Comparison of ENCODE assay signal across 22 cellular contexts in the genomic region with DNA sequence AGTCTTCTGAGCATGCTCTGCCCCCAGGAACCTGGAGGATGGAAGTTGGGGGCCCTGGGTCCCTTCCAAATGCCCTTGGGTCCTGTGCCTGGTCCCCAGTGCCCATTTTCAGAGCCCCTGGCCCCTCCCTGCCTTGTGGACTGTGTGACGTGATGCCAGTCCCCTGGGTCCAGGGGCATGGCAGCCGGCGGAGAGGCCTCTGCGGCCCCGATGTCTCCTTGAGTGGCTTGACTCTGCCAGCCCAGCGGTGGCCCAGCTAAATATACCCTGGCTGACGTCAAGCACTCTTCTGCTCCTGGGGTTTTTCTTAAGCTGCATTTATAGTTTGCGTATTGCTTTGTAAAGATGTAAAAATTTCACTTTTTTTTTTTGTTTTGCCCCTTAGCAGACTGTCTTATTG. TPM values are rescaled to one million over a fixed set of nuclear protein-coding genes. Genes with fewer than 3 reads are reported as not detected.
A peak's percentile ranks its signal among the peaks of the same experiment; 100 is the strongest.
DNase-seq lines count a peak whose midpoint lies in the region; TF ChIP-seq lines count a peak whose summit lies in the region.
"Had no signal": no experiment of that assay in that cellular context is flagged by ENCODE, and none has a peak within 500 bp of the region (broad histone marks: within the 10 kb centered on the region; RNA-seq: fewer than 3 reads in every experiment).

No MANE protein-coding gene starts in this region.

- H3K4me3 ChIP-seq in SK-N-MC (peak overlapping the region; percentile 58; the same call in 1 of the 2 replicates), right atrium auricular region (no peak overlapping the region), sigmoid colon (no peak overlapping the region), esophagus squamous epithelium (no peak overlapping the region), mesenchymal stem cell (ENCODE audit: insufficient read depth in 1 of 2, low read depth in 1 of 2, low read length in 2 of 2) (no peak overlapping the region)
- H3K4me3 ChIP-seq: suprapubic skin, vagina had no signal

- no peak overlapping the region for H3K9ac ChIP-seq in H9 (ENCODE audit: extremely low read depth, insufficient read length, low read length)
- H3K9ac ChIP-seq in SK-N-MC (ENCODE audit: insufficient read length) = peak overlapping the region; percentile 43
- H3K9ac ChIP-seq in mesenchymal stem cell (ENCODE audit: low read length) = no peak overlapping the region
- H3K9ac ChIP-seq: parathyroid adenoma had no signal

- no peak for DNase-seq in H9
- no peak for DNase-seq in SK-N-MC (ENCODE audit: low read depth, low spot score)
- DNase-seq in right atrium auricular region (ENCODE audit: low spot score) = no peak
- peak; percentile 84 for DNase-seq in sigmoid colon
- no peak for DNase-seq in AG08395 (ENCODE audit: low spot score)
- no peak for DNase-seq in esophagus squamous epithelium (lab: John Stamatoyannopoulos, UW)
- DNase-seq in mesenchymal stem cell = no peak
- DNase-seq: activated CD4-positive, alpha-beta memory T cell treated with anti-CD3 and anti-CD28 coated beads for 36 hours; activated gamma-delta T cell treated with Interleukin-2 at 50 U/mL for 16 hours; brain microvascular endothelial cell; cortex of kidney; GDM1; naive thymus-derived CD8-positive, alpha-beta T cell; NCI-H2081; NCI-H526 had no signal

- H3K9me3 Mint-ChIP-seq in H9 = peaks cover 0 to 5% of the 10 kb centered on the region in 2 experiments; a peak in 1 of 5 replicates
- H3K9me3 Mint-ChIP-seq: activated CD4-positive, alpha-beta memory T cell treated with anti-CD3 and anti-CD28 coated beads for 36 hours; endodermal cell; naive thymus-derived CD8-positive, alpha-beta T cell had no signal

- no peaks in the 10 kb centered on the region for H3K27me3 ChIP-seq in H9 (ENCODE audit: insufficient read depth, low read length)
- no peaks in the 10 kb centered on the region for H3K27me3 ChIP-seq in right atrium auricular region
- no peaks in the 10 kb centered on the region for H3K27me3 ChIP-seq in sigmoid colon
- H3K27me3 ChIP-seq in esophagus squamous epithelium = peaks cover 0 to 13% (median 0%) of the 10 kb centered on the region in 4 donors
- H3K27me3 ChIP-seq in mesenchymal stem cell (ENCODE audit: control insufficient read depth in 1 of 2, insufficient read depth in 1 of 2, low read length in 2 of 2) = peaks cover 0 to 7% of the 10 kb centered on the region in 2 experiments
- H3K27me3 ChIP-seq: brain microvascular endothelial cell, vagina had no signal

- no peak overlapping the region for H3K56ac ChIP-seq in H9 (ENCODE audit: insufficient read length, low read depth, low read length)

- no peaks in the 10 kb centered on the region; the same call in 1 of the 2 replicates for H3K27me3 Mint-ChIP-seq in H9 (ENCODE audit: low read depth)
- H3K27me3 Mint-ChIP-seq: activated CD4-positive, alpha-beta memory T cell treated with anti-CD3 and anti-CD28 coated beads for 36 hours had no signal

- no peak overlapping the region for H3K4me3 Mint-ChIP-seq in H9
- H3K4me3 Mint-ChIP-seq: activated CD4-positive, alpha-beta memory T cell treated with anti-CD3 and anti-CD28 coated beads for 36 hours; endodermal cell; naive thymus-derived CD8-positive, alpha-beta T cell had no signal

- no peaks in the 10 kb centered on the region for H3K9me3 ChIP-seq in H9 (ENCODE audit: control insufficient read depth, low read depth, low read length)
- no peaks in the 10 kb centered on the region for H3K9me3 ChIP-seq in SK-N-MC (ENCODE audit: low read depth, low read length)
- H3K9me3 ChIP-seq in right atrium auricular region = no peaks in the 10 kb centered on the region
- no peaks in the 10 kb centered on the region for H3K9me3 ChIP-seq in sigmoid colon
- H3K9me3 ChIP-seq in esophagus squamous epithelium = no peaks in the 10 kb centered on the region
- no peaks in the 10 kb centered on the region for H3K9me3 ChIP-seq in mesenchymal stem cell (ENCODE audit: control insufficient read depth, low read length)
- H3K9me3 ChIP-seq: suprapubic skin, vagina had no signal

- H3K4ac ChIP-seq in H9 (ENCODE audit: low read depth, low read length) (peak overlapping the region; percentile 19), mesenchymal stem cell (ENCODE audit: low read depth in 1 of 2, low read length in 2 of 2) (no peak overlapping the region)

- H2BK20ac ChIP-seq in H9 (ENCODE audit: low read depth, low read length, poor library complexity, severe bottlenecking) = no peak overlapping the region

- TF ChIP-seq POLR2A in sigmoid colon (IDR thresholded peaks at IDR 0.05) (no peak), esophagus squamous epithelium (IDR thresholded peaks at IDR 0.05) (no peak)

- H3K36me3 ChIP-seq in SK-N-MC (ENCODE audit: insufficient read depth, low read length) (no peaks in the 10 kb centered on the region), right atrium auricular region (peaks cover 11% of the 10 kb centered on the region), sigmoid colon (no peaks in the 10 kb centered on the region), esophagus squamous epithelium (peaks cover 0 to 6% (median 0%) of the 10 kb centered on the region in 3 donors), mesenchymal stem cell (ENCODE audit: control insufficient read depth in 1 of 2, insufficient read depth in 2 of 2, low read depth in 1 of 2, low read length in 2 of 2) (peaks cover 3 to 8% of the 10 kb centered on the region in 2 experiments)
- H3K36me3 ChIP-seq: brain microvascular endothelial cell, vagina had no signal

- H2BK15ac ChIP-seq in H9 (ENCODE audit: low read depth, low read length) (no peak overlapping the region), mesenchymal stem cell (ENCODE audit: low read depth, poor library complexity, severe bottlenecking) (no peak overlapping the region)

- H4K5ac ChIP-seq in H9 (ENCODE audit: insufficient read length, low read depth, low read length) = no peak overlapping the region

- peaks cover 59 to 63% of the 10 kb centered on the region in 2 experiments for H3K4me1 Mint-ChIP-seq in H9

- H2AK5ac ChIP-seq in H9 (ENCODE audit: insufficient read length, low read length) (no peak overlapping the region), mesenchymal stem cell (ENCODE audit: low read length, severe bottlenecking) (no peak overlapping the region)

- intact Hi-C loops in sigmoid colon (cut with DNase I) = loop anchor here (5.0 to 10.0 kb wide), 4 partner anchors 127 to 212 kb away; no protein-coding TSS in a partner anchor
- intact Hi-C loops in esophagus squamous epithelium (cut with DNase I) = no loop called here

- H3K27ac Mint-ChIP-seq in H9 = peak overlapping the region; percentile 98 to 99 (median 99); a peak in 4 of 7 replicates
- H3K27ac Mint-ChIP-seq: activated CD4-positive, alpha-beta memory T cell treated with anti-CD3 and anti-CD28 coated beads for 36 hours had no signal

- H2AFZ ChIP-seq in H9 (ENCODE audit: low read length) = no peak overlapping the region
- H2AFZ ChIP-seq in mesenchymal stem cell (ENCODE audit: low read depth, low read length) = no peak overlapping the region
- H2AFZ ChIP-seq: parathyroid adenoma had no signal

- H3K23ac ChIP-seq in H9 (ENCODE audit: insufficient read length, low read depth, low read length) (no peak overlapping the region), mesenchymal stem cell (ENCODE audit: low read length in 2 of 2) (no peak overlapping the region)

- TF ChIP-seq CTCF in H9 (conservative IDR thresholded peaks at IDR 0.05) (no peak), right atrium auricular region (IDR thresholded peaks at IDR 0.05) (no peak), sigmoid colon (IDR thresholded peaks at IDR 0.05) (no peak), esophagus squamous epithelium (IDR thresholded peaks at IDR 0.05) (no peak)

- H4K20me1 ChIP-seq in H9 (ENCODE audit: control insufficient read depth, insufficient read depth, insufficient read length) = no peaks in the 10 kb centered on the region

- no peak overlapping the region for H3K18ac ChIP-seq in H9 (ENCODE audit: insufficient read length, low read depth, low read length)
- no peak overlapping the region for H3K18ac ChIP-seq in mesenchymal stem cell (ENCODE audit: low read depth in 1 of 2, low read length in 2 of 2)

- H3K27ac ChIP-seq in H9 (ENCODE audit: insufficient read length, low read depth, low read length) (no peak overlapping the region), SK-N-MC (peak overlapping the region; percentile 97), right atrium auricular region (peak overlapping the region; percentile 66 to 70), sigmoid colon (peak overlapping the region in 3 of 4 donors; percentile 67 to 83 (median 82)), esophagus squamous epithelium (peak overlapping the region in 1 of 4 donors; percentile 25), mesenchymal stem cell (ENCODE audit: low read length, poor library complexity, severe bottlenecking) (no peak overlapping the region)
- H3K27ac ChIP-seq: brain microvascular endothelial cell, parathyroid adenoma, RWPE1, suprapubic skin, vagina had no signal

- H3K36me3 Mint-ChIP-seq in H9 (ENCODE audit: insufficient read depth in 1 of 3, low read depth in 3 of 3) = peaks cover 0 to 3% (median 0%) of the 10 kb centered on the region in 3 experiments; a peak in 1 of 7 replicates
- H3K36me3 Mint-ChIP-seq: naive thymus-derived CD8-positive, alpha-beta T cell had no signal

- H2BK120ac ChIP-seq in H9 (ENCODE audit: low read depth, low read length, poor library complexity, severe bottlenecking) (no peak overlapping the region), mesenchymal stem cell (ENCODE audit: low read depth, low read length) (no peak overlapping the region)

- H3K79me2 ChIP-seq in H9 (ENCODE audit: insufficient read depth, low read length) = no peaks in the 10 kb centered on the region
- H3K79me2 ChIP-seq: parathyroid adenoma had no signal

- H3K4me2 ChIP-seq in H9 (ENCODE audit: insufficient read depth, insufficient read length, low read length) = no peak overlapping the region
- H3K4me2 ChIP-seq in mesenchymal stem cell (ENCODE audit: low read length, poor library complexity, severe bottlenecking) = no peak overlapping the region

- H4K8ac ChIP-seq in H9 (replicated peaks; ENCODE audit: insufficient read length, low read depth, low read length) (peak overlapping the region; percentile 99), mesenchymal stem cell (ENCODE audit: low read length) (no peak overlapping the region)

- H2BK12ac ChIP-seq in H9 (ENCODE audit: insufficient read length, low read depth, low read length) (no peak overlapping the region), mesenchymal stem cell (ENCODE audit: low read length in 2 of 2) (no peak overlapping the region)

- peak overlapping the region; percentile 43 for H4K91ac ChIP-seq in H9 (ENCODE audit: insufficient read length, low read depth, low read length)
- no peak overlapping the region for H4K91ac ChIP-seq in mesenchymal stem cell (ENCODE audit: low read length)

- peak; percentile 30 to 65 (median 50) for TF ChIP-seq EP300 in sigmoid colon (IDR thresholded peaks at IDR 0.05)

- H3K23me2 ChIP-seq in H9 (ENCODE audit: insufficient read length, low read depth, low read length, poor library complexity, severe bottlenecking) = no peaks in the 10 kb centered on the region

- 0 out of 2 replicates have a peak overlapping the region, but pooled peaks have one; percentile 20 for H3K14ac ChIP-seq in H9 (ENCODE audit: insufficient read depth, low read length)
- no peak overlapping the region for H3K14ac ChIP-seq in mesenchymal stem cell (ENCODE audit: low read length in 2 of 2)

- WGBS in H9 (ENCODE audit: extremely low coverage, insufficient read length, low lambda C conversion rate) = no CpG with 5 or more reads among the region's 8 CpGs
- 75 to 84% methylated on average over 8 of the region's 8 CpGs for WGBS in sigmoid colon, 2 donors
- WGBS in esophagus squamous epithelium, 2 donors = 63 to 83% methylated on average over 3 to 6 of the region's 8 CpGs
- WGBS in mesenchymal stem cell = 88% methylated on average over 8 of the region's 8 CpGs

- H2BK5ac ChIP-seq in H9 (ENCODE audit: insufficient read length, low read length) = no peak overlapping the region
- H2BK5ac ChIP-seq in mesenchymal stem cell (ENCODE audit: low read depth, low read length, poor library complexity, severe bottlenecking) = no peak overlapping the region

- H3T11ph ChIP-seq in H9 (ENCODE audit: low read length) = no peak overlapping the region

- H3K4me1 ChIP-seq in H9 (ENCODE audit: insufficient read depth, low read length) (peaks cover 25% of the 10 kb centered on the region), right atrium auricular region (peaks cover 0 to 15% of the 10 kb centered on the region in 2 donors), sigmoid colon (peaks cover 0 to 69% (median 62%) of the 10 kb centered on the region in 4 donors), esophagus squamous epithelium (peaks cover 0 to 39% (median 0%) of the 10 kb centered on the region in 3 donors), mesenchymal stem cell (ENCODE audit: control insufficient read depth, insufficient read depth, low read depth, low read length) (peaks cover 41% of the 10 kb centered on the region)
- H3K4me1 ChIP-seq: parathyroid adenoma, suprapubic skin had no signal

- H3K79me1 ChIP-seq in H9 (ENCODE audit: insufficient read depth, low read depth, low read length, poor library complexity, severe bottlenecking) (no peaks in the 10 kb centered on the region), mesenchymal stem cell (replicated peaks; ENCODE audit: low read length, poor library complexity, severe bottlenecking) (no peaks in the 10 kb centered on the region)

RNA-seq across cellular contexts. Expression of a gene that starts 35.2 kb away (rescaled TPM):
- total RNA-seq in H9 (2021) = 1.3 and 1.6 TPM in 2 replicates
- 1 to 10 TPM; 2.1 to 7.2 TPM for total RNA-seq in right atrium auricular region
- total RNA-seq in sigmoid colon = 10 to 100 TPM in 2 of 4 donors, 1 to 10 TPM in 2; 8.9 to 65.1 (median 12.3) TPM
- polyA plus RNA-seq in sigmoid colon = 10 to 100 TPM in 1 of 3 donors, 1 to 10 TPM in 2; 3.0 to 42.5 (median 4.4) TPM
- 10 to 100 TPM in 1 of 4 donors, 1 to 10 TPM in 2, under 1 TPM in 1; 0.42 to 26.1 (median 2.2) TPM for total RNA-seq in esophagus squamous epithelium
- not detected for polyA plus RNA-seq in mesenchymal stem cell (2013, experiment 1 of 2)
- not detected for polyA plus RNA-seq in mesenchymal stem cell (2013, experiment 2 of 2)
- total RNA-seq: fibroblast of lung, glomerular endothelial cell had no signal
- polyA plus RNA-seq: fibroblast of lung had no signal

Comparison
In these comparisons a context has a peak if more than half of its experiments do, and no peak if none do; other contexts are left out.
1. H3K27ac ChIP-seq: peak in SK-N-MC (single experiment), right atrium auricular region (2 of 2) and sigmoid colon (3 of 4); none in H9 (single experiment) and mesenchymal stem cell (single experiment).